12 cellular contexts compared by ENCODE assay signal in the genomic region with DNA sequence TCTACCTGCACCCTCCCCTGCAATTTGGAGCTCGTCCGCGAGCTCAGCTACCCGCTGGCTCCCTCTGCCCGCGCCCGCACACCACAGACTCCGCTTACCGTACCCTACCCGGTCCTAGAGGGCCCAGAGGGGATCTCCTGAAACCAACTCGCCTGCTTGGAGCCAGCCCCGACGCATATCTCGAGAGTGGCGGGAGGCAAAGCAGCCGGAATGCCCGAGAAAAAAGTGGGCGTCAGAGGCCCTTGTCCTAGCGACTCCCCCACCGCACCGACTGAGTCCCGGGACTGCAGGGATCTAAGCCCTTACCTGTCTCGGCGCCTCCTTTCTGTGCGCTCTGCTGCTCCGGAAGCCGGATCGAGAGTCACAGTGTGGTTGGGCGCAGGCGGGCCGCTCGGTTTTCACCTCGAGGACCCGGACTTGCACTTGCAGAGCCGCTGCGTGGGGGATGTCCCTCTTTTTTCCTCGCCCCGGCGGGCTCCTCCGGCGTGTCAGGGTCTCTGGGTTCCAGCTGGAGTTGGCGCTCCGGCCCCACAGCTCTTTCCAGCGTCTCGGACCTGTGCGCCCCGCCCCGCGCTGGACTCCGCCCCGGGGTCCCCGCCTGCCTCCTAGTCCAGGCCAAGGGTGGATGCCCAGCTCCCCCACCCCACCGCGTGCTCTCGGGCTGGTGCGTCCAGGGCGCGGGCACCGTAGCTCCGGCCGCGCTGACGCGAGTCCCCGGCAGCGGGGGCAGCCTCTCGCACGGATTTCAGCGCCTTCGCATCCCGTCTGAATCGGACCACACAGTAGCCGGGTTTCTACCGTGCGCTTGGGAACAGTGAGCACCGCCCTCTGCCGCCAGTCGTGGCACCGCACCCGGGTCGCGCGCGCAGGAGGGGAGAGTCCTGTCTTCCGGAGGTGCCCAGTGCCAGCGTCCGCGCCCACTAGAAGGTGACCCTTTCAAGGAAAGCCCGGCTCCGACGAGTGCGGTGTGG. TPM values are rescaled to one million over a fixed set of nuclear protein-coding genes. Genes with fewer than 3 reads are reported as not detected.
DNase-seq lines count a peak whose midpoint lies in the region; ATAC-seq and TF ChIP-seq lines count a peak whose summit lies in the region.
"Had no signal": no experiment of that assay in that cellular context is flagged by ENCODE, and none has a peak within 500 bp of the region (broad histone marks: within the 10 kb centered on the region; RNA-seq: fewer than 3 reads in every experiment).

Gene PROKR2 (minus strand): TSS at position 767 of the 971 bp plus-strand sequence. CDS start 2,585 bp downstream, outside the sequence.

- H3K18ac ChIP-seq in neuronal stem cell (ENCODE audit: low read length) = peak within 1 kb of the TSS; percentile 97

- WGBS in endodermal cell (ENCODE audit: insufficient coverage in 1 of 2, insufficient read length in 1 of 2), 2 experiments = 0 to 1% methylated on average over 42 to 92 of the region's 92 CpGs
- no CpG with 5 or more reads among the region's 92 CpGs for WGBS in neuronal stem cell (ENCODE audit: extremely low coverage in 2 of 2, insufficient read length in 2 of 2, insufficient replicate concordance in 1 of 2), 2 donors

- intact Hi-C loops in posterior vena cava (cut with DNase I) = no loop called here

- H3K27ac ChIP-seq in endodermal cell (ENCODE audit: low read depth, low read length) (no peak within 1 kb of the TSS), neuronal stem cell (replicated peaks; ENCODE audit: low read length) (no peak within 1 kb of the TSS)

- H3K9me3 ChIP-seq in endodermal cell (ENCODE audit: control insufficient read depth, low read length) (no peaks in the 10 kb centered on the region), neuronal stem cell (replicated peaks in 1 of 2; ENCODE audit: control insufficient read depth in 2 of 2, insufficient read depth in 1 of 2, low read depth in 1 of 2, low read length in 2 of 2) (peaks cover 0 to 7% of the 10 kb centered on the region in 2 donors)

- H3K27ac Mint-ChIP-seq in endodermal cell = no peak within 1 kb of the TSS
- H3K27ac Mint-ChIP-seq: HFFc6; T-helper 1 cell treated with Interleukin-12 subunit alpha and Interleukin-12 subunit beta and Interleukin-4 antibody, amounts not matched to agents 30 μg/mL and 1 μg/mL, for 36 hours had no signal

- H4K8ac ChIP-seq in neuronal stem cell (ENCODE audit: low read depth, low read length) = no peak within 1 kb of the TSS

- no peak within 1 kb of the TSS for H4K91ac ChIP-seq in neuronal stem cell (ENCODE audit: low read depth, low read length, poor library complexity)

- no peak within 1 kb of the TSS for H2BK5ac ChIP-seq in neuronal stem cell (ENCODE audit: low read length)

- H3K4me2 ChIP-seq in neuronal stem cell (ENCODE audit: insufficient read depth, low read length, poor library complexity, severe bottlenecking) = peak within 1 kb of the TSS; percentile 98

- DNase-seq in NCI-H146 (lab: John Stamatoyannopoulos, UW) = peak; percentile 35
- DNase-seq in NCI-H146 treated with DMSO at 0.1 percent for 48 hours (lab: John Stamatoyannopoulos, UW; ENCODE audit: unreplicated experiment) = no peak
- peak; percentile 15 for DNase-seq in NCI-H2227 treated with DMSO at 0.1 percent for 48 hours (lab: John Stamatoyannopoulos, UW)
- peak; percentile 91 for DNase-seq in endodermal cell
- DNase-seq in neuronal stem cell (ENCODE audit: low spot score) = peak; percentile 61
- no peak for DNase-seq in posterior vena cava (ENCODE audit: low spot score)
- no peak for DNase-seq in cortex of kidney (lab: John Stamatoyannopoulos, UW)
- DNase-seq: HFFc6 had no signal

- H3K27me3 Mint-ChIP-seq in endodermal cell (ENCODE audit: insufficient read depth) = peaks cover 70% of the 10 kb centered on the region

- H2AFZ ChIP-seq in neuronal stem cell (ENCODE audit: low read length) = peak within 1 kb of the TSS; percentile 70

- H2AK5ac ChIP-seq in neuronal stem cell (ENCODE audit: low read depth, low read length) = peak within 1 kb of the TSS; percentile 44

- H3K36me3 ChIP-seq in endodermal cell (ENCODE audit: control insufficient read depth, insufficient read depth, low read length) (no peaks in the 10 kb centered on the region), neuronal stem cell (replicated peaks in 1 of 2; ENCODE audit: control insufficient read depth in 2 of 2, insufficient read depth in 2 of 2, low read length in 2 of 2) (no peaks in the 10 kb centered on the region)

- peaks cover under 1% of the 10 kb centered on the region for H3K9me3 Mint-ChIP-seq in endodermal cell
- H3K9me3 Mint-ChIP-seq: HFFc6; T-helper 1 cell treated with Interleukin-12 subunit alpha and Interleukin-12 subunit beta and Interleukin-4 antibody, amounts not matched to agents 30 μg/mL and 1 μg/mL, for 36 hours had no signal

- no peak within 1 kb of the TSS for H3K4ac ChIP-seq in neuronal stem cell (ENCODE audit: low read length)

- H2BK120ac ChIP-seq in neuronal stem cell (ENCODE audit: low read depth, low read length) = no peak within 1 kb of the TSS

- H3K4me3 Mint-ChIP-seq in endodermal cell = peak within 1 kb of the TSS; percentile 65
- H3K4me3 Mint-ChIP-seq: HFFc6; T-helper 1 cell treated with Interleukin-12 subunit alpha and Interleukin-12 subunit beta and Interleukin-4 antibody, amounts not matched to agents 30 μg/mL and 1 μg/mL, for 36 hours had no signal

- H3K4me1 ChIP-seq in endodermal cell (ENCODE audit: control insufficient read depth, insufficient read depth, low read length) (no peaks in the 10 kb centered on the region), neuronal stem cell (ENCODE audit: control insufficient read depth in 2 of 2, insufficient read depth in 1 of 2, low read depth in 1 of 2, low read length in 2 of 2) (peaks cover 2% of the 10 kb centered on the region in 2 donors)

- ATAC-seq in HG02840 (IDR thresholded peaks at IDR 0.05; ENCODE audit: low FRiP score, unreplicated experiment) = no peak

- H3K9ac ChIP-seq in endodermal cell (ENCODE audit: extremely low read depth, low read length, poor library complexity, severe bottlenecking) (no peak within 1 kb of the TSS), neuronal stem cell (ENCODE audit: low read depth, low read length, poor library complexity) (peak within 1 kb of the TSS; percentile 75)

- peaks cover 2% of the 10 kb centered on the region for H3K4me1 Mint-ChIP-seq in endodermal cell

- peak within 1 kb of the TSS; percentile 77 for H3K23ac ChIP-seq in neuronal stem cell (ENCODE audit: low read depth, low read length, poor library complexity)

- peak within 1 kb of the TSS; percentile 51 for H2BK12ac ChIP-seq in neuronal stem cell (ENCODE audit: low read length)

- H3K79me1 ChIP-seq in neuronal stem cell (ENCODE audit: low read depth, low read length) = no peaks in the 10 kb centered on the region

- H3K27me3 ChIP-seq in endodermal cell (ENCODE audit: control insufficient read depth, insufficient read depth, low read length, poor library complexity, severe bottlenecking) (peaks cover 76% of the 10 kb centered on the region), neuronal stem cell (ENCODE audit: control insufficient read depth in 3 of 3, insufficient read depth in 3 of 3, low read depth in 1 of 3, low read length in 3 of 3) (peaks cover 14 to 67% (median 51%) of the 10 kb centered on the region in 3 experiments)

- H3K4me3 ChIP-seq in endodermal cell (ENCODE audit: low read length) = peak within 1 kb of the TSS; percentile 81
- H3K4me3 ChIP-seq in neuronal stem cell (ENCODE audit: low read length in 2 of 2) = peak within 1 kb of the TSS; percentile 6 to 82

- peak within 1 kb of the TSS; percentile 66 for H3K14ac ChIP-seq in neuronal stem cell (ENCODE audit: low read length)

- H2BK15ac ChIP-seq in neuronal stem cell (ENCODE audit: low read length) = peak within 1 kb of the TSS; percentile 31

- no peaks in the 10 kb centered on the region for H3K36me3 Mint-ChIP-seq in endodermal cell (ENCODE audit: low read depth)

- peak; percentile 68 for TF ChIP-seq CTCF in endodermal cell (conservative IDR thresholded peaks at IDR 0.05)

RNA-seq across cellular contexts. Expression of gene PROKR2, which starts in this region (rescaled TPM):
- total RNA-seq in endodermal cell = not detected
- not detected for polyA plus RNA-seq in endodermal cell (2013, experiment 1 of 2)
- polyA plus RNA-seq in endodermal cell (2013, experiment 2 of 2) = not detected
- polyA plus RNA-seq in neuronal stem cell (2013, experiment 1 of 2) = 0.04 TPM
- 0.03 TPM for polyA plus RNA-seq in neuronal stem cell (2013, experiment 2 of 2)
- total RNA-seq in posterior vena cava = not detected
- total RNA-seq: HFFc6, urinary bladder had no signal
- polyA plus RNA-seq: AG04450, urinary bladder had no signal

Comparison
In these comparisons a context has a peak if more than half of its experiments do, and no peak if none do; other contexts are left out.
1. DNase-seq: peak in NCI-H146 (single experiment), NCI-H2227 treated with DMSO at 0.1 percent for 48 hours (single experiment) and neuronal stem cell (single experiment); none in NCI-H146 treated with DMSO at 0.1 percent for 48 hours (single experiment), posterior vena cava (single experiment) and cortex of kidney (single experiment).
2. Peak in DNase-seq and H3K4me3 ChIP-seq in endodermal cell; RNA of the gene not detected or under 1 TPM.